Comparison of ENCODE assay signal across 17 cellular contexts in genomic region chr2:88036162-88036561, GRCh38. TPM values are rescaled to one million over a fixed set of nuclear protein-coding genes. Genes with fewer than 3 reads are reported as not detected.
"Had no signal": no experiment of that assay in that cellular context is flagged by ENCODE, and none has a peak within 500 bp of the region (broad histone marks: within the 10 kb centered on the region; RNA-seq: fewer than 3 reads in every experiment).

No MANE protein-coding gene starts in this region.

- ATAC-seq: activated CD4-positive, alpha-beta T cell treated with anti-CD3 and anti-CD28 coated beads for 36 hours; activated CD8-positive, alpha-beta T cell treated with anti-CD3 and anti-CD28 coated beads for 36 hours; left ventricle myocardium superior had no signal

- H3K9ac ChIP-seq: neural progenitor cell had no signal

- H3K27me3 ChIP-seq: neural progenitor cell, tibial artery, uterus had no signal

- H3K4me1 ChIP-seq: neural progenitor cell, uterus had no signal

- H3K4me3 ChIP-seq: neural progenitor cell, skin epidermis, tibial artery, uterus had no signal

- H3K36me3 ChIP-seq: uterus, WERI-Rb-1 had no signal

- H2AFZ ChIP-seq: neural progenitor cell had no signal

- DNase-seq: activated CD4-positive, alpha-beta T cell treated with anti-CD3 and anti-CD28 coated beads for 36 hours; activated CD8-positive, alpha-beta memory T cell treated with anti-CD3 and anti-CD28 coated beads, Interleukin-2, amount 50 U/mL, for 4 hours; activated CD8-positive, alpha-beta T cell treated with anti-CD3 and anti-CD28 coated beads for 36 hours; activated naive CD4-positive, alpha-beta T cell treated with Interleukin-2 at 50 U/mL for 16 hours; effector CD4-positive, alpha-beta T cell; kidney; left ventricle myocardium superior; mesendoderm; stimulated activated CD4-positive, alpha-beta T cell treated with anti-CD3 and anti-CD28 coated beads, Interleukin-4, amount 100 ng/mL, for 4 hours; tibial artery; uterus; WERI-Rb-1 had no signal

- H3K4me2 ChIP-seq: neural progenitor cell had no signal

- H3K9me3 ChIP-seq: tibial artery, uterus had no signal

- H3K27ac ChIP-seq: neural progenitor cell, skin epidermis, tibial artery, uterus, WERI-Rb-1 had no signal

RNA-seq across cellular contexts. Expression of gene RNU2-63P, which starts 19.8 kb away (rescaled TPM):
- total RNA-seq: cardiac septum, left ventricle myocardium superior, uterus had no signal
- polyA plus RNA-seq: adipose tissue had no signal

RNA-seq across cellular contexts. Expression of gene SMYD1, which starts 31.5 kb away (rescaled TPM):
- total RNA-seq: activated CD4-positive, alpha-beta T cell treated with anti-CD3 and anti-CD28 coated beads for 36 hours; activated CD8-positive, alpha-beta T cell treated with anti-CD3 and anti-CD28 coated beads for 36 hours; activated T-helper 1 cell treated with anti-CD3 and anti-CD28 coated beads, Interleukin-12 subunit alpha, Interleukin-12 subunit beta, Interleukin-2, Interleukin-4 antibody, amounts not matched to agents 30 ng/mL and 10 ng/mL and 1 ng/mL, durations not matched to agents 14 hours and 24 hours and 36 hours; kidney had no signal
